Comparison of ENCODE assay signal across 21 cellular contexts in the genomic region with DNA sequence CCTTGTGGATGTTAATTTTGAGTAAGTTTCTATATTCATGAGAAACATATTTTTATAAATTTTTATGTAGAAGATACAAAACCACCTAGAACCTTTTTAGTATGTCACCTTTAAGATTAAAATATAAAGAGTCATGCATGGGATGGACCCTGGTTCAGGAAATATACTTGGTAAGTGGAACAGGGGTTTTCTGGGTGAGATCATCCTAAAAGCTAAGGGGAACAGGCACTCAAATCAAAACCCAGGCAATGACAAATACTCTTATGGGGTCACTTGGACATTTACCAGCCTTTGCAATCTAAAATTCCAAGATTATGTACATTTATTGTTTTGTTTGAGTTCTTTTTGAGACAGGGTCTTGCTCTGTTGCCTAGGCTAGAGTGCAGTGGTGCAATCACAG.
DNase-seq lines count a peak whose midpoint lies in the region; ATAC-seq and TF ChIP-seq lines count a peak whose summit lies in the region.
"Had no signal": no experiment of that assay in that cellular context is flagged by ENCODE, and none has a peak within 500 bp of the region (broad histone marks: within the 10 kb centered on the region; RNA-seq: fewer than 3 reads in every experiment).

No MANE protein-coding gene starts in this region.

- H3K4me1 ChIP-seq in ascending aorta: no peaks in the 10 kb centered on the region
- H3K4me1 ChIP-seq: BLaER1 treated with 17β-estradiol and CSF1 and Interleukin-3, amounts not matched to agents 10 nM and 100 nM had no signal

- TF ChIP-seq CTCF in GM10266 (IDR thresholded peaks at IDR 0.05; ENCODE audit: control insufficient read depth, insufficient read depth, low read depth, missing control alignments) (no peak), ascending aorta (IDR thresholded peaks at IDR 0.05) (no peak)

- H3K36me3 ChIP-seq in ascending aorta: no peaks in the 10 kb centered on the region
- H3K36me3 ChIP-seq: BLaER1 treated with 17β-estradiol and CSF1 and Interleukin-3, amounts not matched to agents 10 nM and 100 nM had no signal

- ATAC-seq in GM18511 (IDR thresholded peaks at IDR 0.05; ENCODE audit: unreplicated experiment) (peak; percentile 55), GM21717 (IDR thresholded peaks at IDR 0.05; ENCODE audit: unreplicated experiment) (peak; percentile 54), HG02884 (IDR thresholded peaks at IDR 0.05; ENCODE audit: unreplicated experiment) (peak; percentile 54), GM18520 (IDR thresholded peaks at IDR 0.05; ENCODE audit: unreplicated experiment) (no peak)
- ATAC-seq: CD8-positive, alpha-beta T cell; HCT116 had no signal

- intact Hi-C loops in ascending aorta (cut with DNase I): no loop called here

- H3K27me3 ChIP-seq in ascending aorta: no peaks in the 10 kb centered on the region
- H3K27me3 ChIP-seq: BLaER1 treated with 17β-estradiol and CSF1 and Interleukin-3, amounts not matched to agents 10 nM and 100 nM had no signal

- H3K9me3 ChIP-seq in ascending aorta: no peaks in the 10 kb centered on the region

- H3K4me3 ChIP-seq in ascending aorta: no peak overlapping the region
- H3K4me3 ChIP-seq: BLaER1 treated with 17β-estradiol and CSF1 and Interleukin-3, amounts not matched to agents 10 nM and 100 nM had no signal

- H3K27ac ChIP-seq in ascending aorta: no peak overlapping the region
- H3K27ac ChIP-seq: BLaER1 treated with 17β-estradiol and CSF1 and Interleukin-3, amounts not matched to agents 10 nM and 100 nM; HL-60; KMS-11 had no signal

- peak; percentile 14 for DNase-seq in GM10266 (ENCODE audit: extremely low spot score)
- DNase-seq in ascending aorta (ENCODE audit: low spot score in 2 of 2): no peak
- DNase-seq in activated gamma-delta T cell (lab: John Stamatoyannopoulos, UW): no peak
- no peak for DNase-seq in D341Med (ENCODE audit: low spot score)
- DNase-seq: Calu3; CD8-positive, alpha-beta T cell; DMS 273 treated with DMSO at 0.1 percent for 48 hours; DMS53; DND-41; EL; GOT3; H7; HFFc6 had no signal
